In the genomic region with DNA sequence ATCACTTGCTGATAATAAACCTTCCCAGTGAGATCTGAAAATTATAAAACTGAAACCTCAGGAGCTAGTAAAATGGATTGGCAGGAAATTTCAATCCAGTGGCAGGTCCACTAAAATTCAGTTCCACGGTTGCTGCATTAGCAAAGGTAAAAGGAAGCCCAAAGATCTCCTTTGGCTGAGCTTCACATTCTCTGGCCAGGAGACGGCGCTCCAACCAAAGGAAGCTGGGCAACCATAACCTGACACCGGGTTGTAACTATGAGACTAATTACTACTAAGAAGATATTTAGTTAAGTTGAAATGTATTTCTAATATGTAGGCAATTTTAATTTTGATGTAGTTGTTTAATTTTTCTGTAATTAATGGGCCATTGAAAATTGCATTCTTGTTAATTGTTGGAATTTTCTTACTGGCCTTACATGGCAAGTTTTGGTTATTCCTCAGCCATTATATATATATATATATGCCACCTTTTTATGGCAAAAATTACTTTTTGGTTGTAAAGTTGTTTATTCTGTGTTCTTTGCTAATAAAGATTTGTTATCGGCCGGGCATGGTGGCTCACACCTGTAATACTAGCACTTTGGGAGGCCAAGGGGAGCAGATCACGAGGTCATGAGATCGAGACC, we compare ENCODE assay signal across 9 cellular contexts. TPM values are rescaled to one million over a fixed set of nuclear protein-coding genes. Genes with fewer than 3 reads are reported as not detected.
DNase-seq lines count a peak whose midpoint lies in the region; ATAC-seq, FAIRE-seq and TF ChIP-seq lines count a peak whose summit lies in the region.
"Had no signal": no experiment of that assay in that cellular context is flagged by ENCODE, and none has a peak within 500 bp of the region (broad histone marks: within the 10 kb centered on the region; RNA-seq: fewer than 3 reads in every experiment).

No MANE protein-coding gene starts in this region.

- peak; percentile 92 for TF ChIP-seq CTCF in RWPE2 (IDR thresholded peaks at IDR 0.05; ENCODE audit: poor library complexity, severe bottlenecking)
- TF ChIP-seq CTCF in GM12878 (IDR thresholded peaks at IDR 0.05 in 2 of 3, conservative IDR thresholded peaks at IDR 0.05 in 1 of 3; ENCODE audit: control insufficient read depth in 2 of 3, extremely low read depth in 1 of 3, insufficient read depth in 1 of 3, low read depth in 3 of 3, low read length in 3 of 3): peak; percentile 76 to 86 (median 79)
- no peak for TF ChIP-seq CTCF in lung (IDR thresholded peaks at IDR 0.05; ENCODE audit: control extremely low read depth, extremely low read depth)
- peak in 4 of 6 experiments; percentile 9 to 51 (median 26) for TF ChIP-seq CTCF in thyroid gland (IDR thresholded peaks at IDR 0.05)

- no peak for TF ChIP-seq EP300 in GM12878 (IDR thresholded peaks at IDR 0.05; ENCODE audit: borderline replicate concordance in 1 of 2, control insufficient read depth in 1 of 2, low read depth in 2 of 2, low read length in 2 of 2)

- H3K27ac Mint-ChIP-seq in CD8-positive, alpha-beta memory T cell: no peak overlapping the region
- H3K27ac Mint-ChIP-seq: nephron had no signal

- in situ Hi-C loops in GM12878 (cut with MboI): loop anchor here (5.0 to 10.0 kb wide), 2 partner anchors 75 to 252 kb away; no protein-coding TSS in a partner anchor

- TF ChIP-seq POLR2A in GM12878 (IDR thresholded peaks at IDR 0.05; ENCODE audit: low read depth, low read length) (no peak), thyroid gland (IDR thresholded peaks at IDR 0.05) (no peak)

- CTCF ChIA-PET in CD8-positive, alpha-beta memory T cell (lab: Charles Lee): interaction anchor here (1.0 to 1.5 kb wide), 3 partner anchors 12 to 77 kb away, joined by 3 to 8 read pairs (median 5); no protein-coding TSS in a partner anchor
- CTCF ChIA-PET in GM12878 (lab: Yijun Ruan, JAX): interaction anchor here (0.6 to 9.7 kb wide), 19 partner anchors 8 to 263 kb away, joined by 3 to 250 read pairs (median 4); a partner anchor contains a TSS

- intact Hi-C loops in GM12878 (cut with micrococcal nuclease; ENCODE audit: unreplicated experiment): loop anchor here (1.0 to 10.0 kb wide), 2 partner anchors 76 to 252 kb away; no protein-coding TSS in a partner anchor
- intact Hi-C loops in thyroid gland (cut with DNase I): no loop called here

- no peak overlapping the region for H3K4me3 ChIP-seq in CD8-positive, alpha-beta memory T cell (ENCODE audit: low read length)
- H3K4me3 ChIP-seq in RWPE2 (ENCODE audit: severe bottlenecking): no peak overlapping the region
- H3K4me3 ChIP-seq in GM12878: no peak overlapping the region
- H3K4me3 ChIP-seq in lung: no peak overlapping the region
- no peak overlapping the region for H3K4me3 ChIP-seq in thyroid gland (replicated peaks in 1 of 3)

- no peaks in the 10 kb centered on the region for H3K27me3 ChIP-seq in CD8-positive, alpha-beta memory T cell (ENCODE audit: insufficient read depth, low read length, poor library complexity, severe bottlenecking)
- H3K27me3 ChIP-seq in RWPE2 (ENCODE audit: insufficient read depth, poor library complexity, severe bottlenecking) (peaks cover 5% of the 10 kb centered on the region), GM12878 (replicated peaks in 1 of 2; ENCODE audit: control insufficient read depth in 2 of 2, insufficient read depth in 2 of 2, low read length in 1 of 2) (no peaks in the 10 kb centered on the region), lung (ENCODE audit: control insufficient read depth, insufficient read depth) (no peaks in the 10 kb centered on the region), thyroid gland (no peaks in the 10 kb centered on the region)

- no peaks in the 10 kb centered on the region for H3K9me3 Mint-ChIP-seq in CD8-positive, alpha-beta memory T cell

- no peaks in the 10 kb centered on the region for H3K79me2 ChIP-seq in GM12878 (ENCODE audit: control insufficient read depth, insufficient read depth, low read length)

- ATAC-seq in RWPE2 (ENCODE audit: low read depth): peak; percentile 62; the same call in 2 of the 3 replicates
- ATAC-seq in GM12878: peak; percentile 75
- no peak for ATAC-seq in lung (ENCODE audit: insufficient read depth, low FRiP score)
- no peak for ATAC-seq in GM18519 (IDR thresholded peaks at IDR 0.05; ENCODE audit: low FRiP score, unreplicated experiment)
- ATAC-seq in HG02759 (IDR thresholded peaks at IDR 0.05; ENCODE audit: unreplicated experiment): no peak

- DNase-seq in CD8-positive, alpha-beta memory T cell: peak in 3 of 5 donors; percentile 11 to 47 (median 17)
- peak; percentile 27 for DNase-seq in HCEC 1CT
- DNase-seq in RWPE2 (ENCODE audit: low spot score): no peak
- no peak for DNase-seq in GM12878 (ENCODE audit: low read depth, low spot score)
- peak; percentile 50 for DNase-seq in lung (ENCODE audit: low spot score)
- DNase-seq in thyroid gland: peak; percentile 4 to 28

- peak; percentile 98 for TF ChIP-seq RAD21 in GM12878 (IDR thresholded peaks at IDR 0.05; ENCODE audit: insufficient read depth, low read depth, low read length)

- RAD21 ChIA-PET in GM12878 (lab: Charles Lee; ENCODE audit: unreplicated experiment): interaction anchor here (0.5 to 8.1 kb wide), 10 partner anchors 16 to 447 kb away, joined by 3 to 151 read pairs (median 4); no protein-coding TSS in a partner anchor

- no peak overlapping the region for H2AFZ ChIP-seq in GM12878 (ENCODE audit: control insufficient read depth, low read depth, low read length)

- H3K4me1 Mint-ChIP-seq in CD8-positive, alpha-beta memory T cell: no peaks in the 10 kb centered on the region
- H3K4me1 Mint-ChIP-seq: nephron had no signal

- no TSS peak for BruUV-seq in GM12878 (replicated peaks; lab: Mats Ljungman, UMichigan)

- H3K4me2 ChIP-seq in GM12878 (ENCODE audit: control insufficient read depth, insufficient read depth): no peak overlapping the region

- no peak overlapping the region for H3K27ac ChIP-seq in CD8-positive, alpha-beta memory T cell (ENCODE audit: low read depth, low read length)
- no peak overlapping the region for H3K27ac ChIP-seq in RWPE2 (ENCODE audit: poor library complexity, severe bottlenecking)
- H3K27ac ChIP-seq in GM12878 (ENCODE audit: control insufficient read depth, insufficient read depth): no peak overlapping the region
- no peak overlapping the region for H3K27ac ChIP-seq in lung (ENCODE audit: low read depth in 1 of 2, low read length in 1 of 2)
- no peak overlapping the region for H3K27ac ChIP-seq in thyroid gland

- H3K4me1 ChIP-seq in CD8-positive, alpha-beta memory T cell (ENCODE audit: insufficient read depth, low read length): no peaks in the 10 kb centered on the region
- H3K4me1 ChIP-seq in RWPE2 (ENCODE audit: insufficient read depth, poor library complexity, severe bottlenecking): no peaks in the 10 kb centered on the region
- 0 out of 2 replicates have a peak, but pooled peaks cover 5% of the 10 kb centered on the region for H3K4me1 ChIP-seq in GM12878 (ENCODE audit: control insufficient read depth, insufficient read depth, low read length)
- no peaks in the 10 kb centered on the region for H3K4me1 ChIP-seq in lung (ENCODE audit: control insufficient read depth in 2 of 2, insufficient read depth in 2 of 2, low read length in 2 of 2)
- H3K4me1 ChIP-seq in thyroid gland: no peaks in the 10 kb centered on the region

- H3K9ac ChIP-seq in GM12878 (ENCODE audit: control insufficient read depth, insufficient read depth, low read length): no peak overlapping the region

- no peak overlapping the region for H3K4me3 Mint-ChIP-seq in CD8-positive, alpha-beta memory T cell
- H3K4me3 Mint-ChIP-seq: nephron had no signal

- no peak for FAIRE-seq in GM12878 (lab: Jason Lieb, UNC)

- no peaks in the 10 kb centered on the region for H3K9me3 ChIP-seq in CD8-positive, alpha-beta memory T cell (ENCODE audit: low read length)
- H3K9me3 ChIP-seq in RWPE2 (ENCODE audit: severe bottlenecking) (no peaks in the 10 kb centered on the region), GM12878 (replicated peaks; ENCODE audit: control insufficient read depth, insufficient read depth, low read length) (no peaks in the 10 kb centered on the region), lung (ENCODE audit: control insufficient read depth in 2 of 2, insufficient read depth in 1 of 2, low read length in 1 of 2) (no peaks in the 10 kb centered on the region), thyroid gland (no peaks in the 10 kb centered on the region)

- H3K36me3 ChIP-seq in CD8-positive, alpha-beta memory T cell (ENCODE audit: insufficient read depth, low read length): no peaks in the 10 kb centered on the region
- H3K36me3 ChIP-seq in RWPE2 (ENCODE audit: low read depth) (no peaks in the 10 kb centered on the region), GM12878 (ENCODE audit: control insufficient read depth in 2 of 2, insufficient read depth in 2 of 2, low read length in 1 of 2) (no peaks in the 10 kb centered on the region), lung (ENCODE audit: control insufficient read depth in 2 of 2, insufficient read depth in 2 of 2, low read length in 2 of 2) (no peaks in the 10 kb centered on the region), thyroid gland (no peaks in the 10 kb centered on the region)

- peaks cover 3 to 22% of the 10 kb centered on the region in 2 donors for H3K27me3 Mint-ChIP-seq in CD8-positive, alpha-beta memory T cell

- H3K36me3 Mint-ChIP-seq in CD8-positive, alpha-beta memory T cell: no peaks in the 10 kb centered on the region

- POLR2A ChIA-PET in CD8-positive, alpha-beta memory T cell (lab: Charles Lee): no interaction called here
- POLR2A ChIA-PET in GM12878 (lab: Charles Lee): interaction anchor here (1.1 kb wide), 1 partner anchor 76 kb away, joined by 3 read pairs; no protein-coding TSS in a partner anchor

- WGBS in GM12878 (ENCODE audit: insufficient coverage, insufficient replicate concordance, low lambda C conversion rate, missing lambda C conversion rate): 51% methylated on average over 8 of the region's 8 CpGs
- 51 to 64% methylated on average over 8 of the region's 8 CpGs for WGBS in lung, 2 donors
- 52 to 68% methylated on average over 8 of the region's 8 CpGs for WGBS in thyroid gland, 2 donors

- H4K20me1 ChIP-seq in GM12878 (ENCODE audit: control insufficient read depth, insufficient read depth): no peaks in the 10 kb centered on the region

- SMC1A ChIA-PET in GM12878 (lab: Charles Lee; ENCODE audit: uncharacterized antibody, unreplicated experiment): interaction anchor here (0.7 to 7.9 kb wide), 16 partner anchors 12 to 344 kb away, joined by 3 to 169 read pairs (median 4); no protein-coding TSS in a partner anchor

RNA-seq across cellular contexts. Expression of a gene that starts 17.0 kb away (rescaled TPM):
- not detected for total RNA-seq in CD8-positive, alpha-beta memory T cell
- polyA plus RNA-seq in CD8-positive, alpha-beta memory T cell: not detected
- not detected in 2 replicates for total RNA-seq in GM12878 (2013; cell fraction: nucleolus; rRNA removed)
- total RNA-seq in GM12878 (2014; rRNA removed): not detected in 2 replicates
- not detected in 2 replicates for total RNA-seq in GM12878 (2014; rRNA removed; fragmentation: Illumina TruSeq; extraction: Trizol)
- total RNA-seq in GM12878 (2021): not detected in 2 replicates
- polyA plus RNA-seq in GM12878 (2011; ENCODE audit: low read depth): not detected
- not detected in 2 replicates for polyA plus RNA-seq in GM12878 (2011; rRNA removed)
- not detected in 2 replicates for polyA plus RNA-seq in GM12878 (2011; cell fraction: cytosol; rRNA removed)
- 0.12 TPM in 1 of 2 replicates, not detected in the other for polyA plus RNA-seq in GM12878 (2011; cell fraction: nucleus; rRNA removed)
- not detected in 2 replicates for polyA plus RNA-seq in GM12878 (2012)
- polyA plus RNA-seq in GM12878 (2014; fragmentation: Illumina TruSeq; extraction: Trizol): not detected in 2 replicates
- not detected for polyA plus RNA-seq in GM12878 (2014; fragmentation: Nextera tagmentation; extraction: Ambion mirVana)
- not detected in 2 replicates for polyA plus RNA-seq in GM12878 (2014; rRNA removed)
- polyA plus RNA-seq in GM12878 (2016; fragmentation: Nextera tagmentation; extraction: Ambion mirVana): not detected
- polyA minus RNA-seq in GM12878 (2011; rRNA and poly(A)+ RNA removed): not detected in 2 replicates
- polyA minus RNA-seq in GM12878 (2011; cell fraction: cytosol; rRNA and poly(A)+ RNA removed): not detected in 2 replicates
- polyA minus RNA-seq in GM12878 (2011; cell fraction: nucleus; rRNA and poly(A)+ RNA removed): 0.24 TPM in 1 of 2 replicates, not detected in the other
- not detected for total RNA-seq in lung
- polyA plus RNA-seq in lung: not detected
- total RNA-seq in thyroid gland: not detected

RNA-seq across cellular contexts. Expression of a gene that starts 27.4 kb away (rescaled TPM):
- total RNA-seq in CD8-positive, alpha-beta memory T cell: not detected
- polyA plus RNA-seq in CD8-positive, alpha-beta memory T cell: not detected
- not detected in 2 replicates for total RNA-seq in GM12878 (2013; cell fraction: nucleolus; rRNA removed)
- total RNA-seq in GM12878 (2014; rRNA removed): not detected in 2 replicates
- not detected in 2 replicates for total RNA-seq in GM12878 (2014; rRNA removed; fragmentation: Illumina TruSeq; extraction: Trizol)
- not detected in 2 replicates for total RNA-seq in GM12878 (2021)
- not detected for polyA plus RNA-seq in GM12878 (2011; ENCODE audit: low read depth)
- not detected in 2 replicates for polyA plus RNA-seq in GM12878 (2011; rRNA removed)
- not detected in 2 replicates for polyA plus RNA-seq in GM12878 (2011; cell fraction: cytosol; rRNA removed)
- not detected in 2 replicates for polyA plus RNA-seq in GM12878 (2011; cell fraction: nucleus; rRNA removed)
- not detected in 2 replicates for polyA plus RNA-seq in GM12878 (2012)
- not detected in 2 replicates for polyA plus RNA-seq in GM12878 (2014; fragmentation: Illumina TruSeq; extraction: Trizol)
- polyA plus RNA-seq in GM12878 (2014; fragmentation: Nextera tagmentation; extraction: Ambion mirVana): not detected
- not detected in 2 replicates for polyA plus RNA-seq in GM12878 (2014; rRNA removed)
- polyA plus RNA-seq in GM12878 (2016; fragmentation: Nextera tagmentation; extraction: Ambion mirVana): not detected
- not detected in 2 replicates for polyA minus RNA-seq in GM12878 (2011; rRNA and poly(A)+ RNA removed)
- not detected in 2 replicates for polyA minus RNA-seq in GM12878 (2011; cell fraction: cytosol; rRNA and poly(A)+ RNA removed)
- not detected in 2 replicates for polyA minus RNA-seq in GM12878 (2011; cell fraction: nucleus; rRNA and poly(A)+ RNA removed)
- total RNA-seq in lung: not detected
- not detected for polyA plus RNA-seq in lung
- total RNA-seq in thyroid gland: not detected

Comparison
In these comparisons a context has a peak if more than half of its experiments do, and no peak if none do; other contexts are left out.
1. DNase-seq: peak in CD8-positive, alpha-beta memory T cell (3 of 5), HCEC 1CT (single experiment), lung (single experiment) and thyroid gland (2 of 2); none in RWPE2 (single experiment) and GM12878 (single experiment).
2. ATAC-seq: peak in RWPE2 (single experiment) and GM12878 (single experiment); none in lung (single experiment), GM18519 (single experiment) and HG02759 (single experiment).